ENCODE assay signal across 7 cellular contexts in genomic region chr17:9339482-9339881, GRCh38.
A peak's percentile ranks its signal among the peaks of the same experiment; 100 is the strongest.
DNase-seq lines count a peak whose midpoint lies in the region; ATAC-seq, FAIRE-seq and TF ChIP-seq lines count a peak whose summit lies in the region.
"Not testable (repeated sequence)": the region's sequence is repeated elsewhere in the genome, so short reads cannot be mapped to it uniquely, and the experiment has no call there.

No MANE protein-coding gene starts in this region.

- intact Hi-C loops in body of pancreas (cut with DNase I); pancreas (cut with DNase I); psoas muscle (cut with DNase I): not testable (repeated sequence)

- H3K9me3 Mint-ChIP-seq in endodermal cell, type B pancreatic cell: not testable (repeated sequence)
- peaks cover 12% of the 10 kb centered on the region for H3K9me3 Mint-ChIP-seq in progenitor cell of endocrine pancreas (ENCODE audit: low read depth)
- peaks cover 19% of the 10 kb centered on the region in 2 donors for H3K9me3 Mint-ChIP-seq in stimulated activated naive B cell treated with anti-CD40 and anti-IgM and Interleukin-4, amounts not matched to agents 10 μg/mL and 1 μg/mL and 100 μg/mL, for 72 hours

- H3K4me3 ChIP-seq in body of pancreas; endodermal cell (ENCODE audit: low read length); pancreas; psoas muscle: not testable (repeated sequence)

- not testable (repeated sequence) for H3K36me3 Mint-ChIP-seq in endodermal cell (ENCODE audit: low read depth); type B pancreatic cell
- H3K36me3 Mint-ChIP-seq in progenitor cell of endocrine pancreas (ENCODE audit: insufficient read depth), result peaks cover 14% of the 10 kb centered on the region
- H3K36me3 Mint-ChIP-seq in stimulated activated naive B cell treated with anti-CD40 and anti-IgM and Interleukin-4, amounts not matched to agents 10 μg/mL and 1 μg/mL and 100 μg/mL, for 72 hours, result peaks cover 17 to 23% of the 10 kb centered on the region in 2 donors

- not testable (repeated sequence) for H3K4me3 Mint-ChIP-seq in endodermal cell; progenitor cell of endocrine pancreas (ENCODE audit: low read depth); stimulated activated naive B cell treated with anti-CD40 and anti-IgM and Interleukin-4, amounts not matched to agents 10 μg/mL and 1 μg/mL and 100 μg/mL, for 72 hours; type B pancreatic cell

- TF ChIP-seq CTCF in body of pancreas (IDR thresholded peaks at IDR 0.05); endodermal cell (conservative IDR thresholded peaks at IDR 0.05); pancreas (IDR thresholded peaks at IDR 0.05); progenitor cell of endocrine pancreas (IDR thresholded peaks at IDR 0.05; ENCODE audit: unreplicated experiment); psoas muscle (IDR thresholded peaks at IDR 0.05); type B pancreatic cell (conservative IDR thresholded peaks at IDR 0.05): not testable (repeated sequence)

- not testable (repeated sequence) for H3K9me3 ChIP-seq in body of pancreas, pancreas, psoas muscle
- peaks cover 24% of the 10 kb centered on the region for H3K9me3 ChIP-seq in endodermal cell (ENCODE audit: control insufficient read depth, low read length)

- not testable (repeated sequence) for H3K27ac Mint-ChIP-seq in endodermal cell
- H3K27ac Mint-ChIP-seq in progenitor cell of endocrine pancreas, result peak overlapping the region; percentile 95
- peak overlapping the region; percentile 20 for H3K27ac Mint-ChIP-seq in stimulated activated naive B cell treated with anti-CD40 and anti-IgM and Interleukin-4, amounts not matched to agents 10 μg/mL and 1 μg/mL and 100 μg/mL, for 72 hours
- peak overlapping the region; percentile 65 for H3K27ac Mint-ChIP-seq in type B pancreatic cell

- H3K27ac ChIP-seq in body of pancreas (peak overlapping the region in 3 of 4 donors; percentile 59 to 71 (median 71)), pancreas (peak overlapping the region in 2 of 4 donors; percentile 22 to 26)
- H3K27ac ChIP-seq in endodermal cell (ENCODE audit: low read depth, low read length); psoas muscle: not testable (repeated sequence)

- H3K36me3 ChIP-seq in body of pancreas (replicated peaks in 1 of 2; ENCODE audit: insufficient read depth in 1 of 2, low read depth in 2 of 2); endodermal cell (ENCODE audit: control insufficient read depth, insufficient read depth, low read length); pancreas; psoas muscle (ENCODE audit: insufficient read depth in 1 of 2, low read depth in 1 of 2): not testable (repeated sequence)

- DNase-seq in body of pancreas (peak in 1 of 4 donors; percentile 41), endodermal cell (peak; percentile 13)
- not testable (repeated sequence) for DNase-seq in pancreas; progenitor cell of endocrine pancreas (ENCODE audit: low spot score, unreplicated experiment); psoas muscle; stimulated activated naive B cell treated with anti-CD40 and anti-IgM and Interleukin-4, amounts not matched to agents 10 μg/mL and 1 μg/mL and 100 μg/mL, for 72 hours; type B pancreatic cell (ENCODE audit: extremely low spot score, unreplicated experiment)

- ATAC-seq in body of pancreas (peak; percentile 45), pancreas (peak; percentile 15 to 54 (median 26)), psoas muscle (peak in 3 of 4 donors; percentile 55 to 72 (median 70))
- not testable (repeated sequence) for ATAC-seq in stimulated activated naive B cell treated with anti-CD40 and anti-IgM and Interleukin-4, amounts not matched to agents 10 μg/mL and 1 μg/mL and 100 μg/mL, for 72 hours (replicated peaks)

- not testable (repeated sequence) for FAIRE-seq in pancreas (lab: Jason Lieb, UNC)

- H3K4me1 Mint-ChIP-seq in endodermal cell, result peaks cover 17% of the 10 kb centered on the region
- peaks cover 24% of the 10 kb centered on the region for H3K4me1 Mint-ChIP-seq in progenitor cell of endocrine pancreas (ENCODE audit: low read depth)
- peaks cover 6 to 12% of the 10 kb centered on the region in 2 donors for H3K4me1 Mint-ChIP-seq in stimulated activated naive B cell treated with anti-CD40 and anti-IgM and Interleukin-4, amounts not matched to agents 10 μg/mL and 1 μg/mL and 100 μg/mL, for 72 hours
- peaks cover 24% of the 10 kb centered on the region for H3K4me1 Mint-ChIP-seq in type B pancreatic cell (ENCODE audit: unreplicated experiment)

- not testable (repeated sequence) for H3K9ac ChIP-seq in endodermal cell (ENCODE audit: extremely low read depth, low read length, poor library complexity, severe bottlenecking)

- H3K4me1 ChIP-seq in body of pancreas (peaks cover 18% of the 10 kb centered on the region), pancreas (peaks cover 10 to 14% (median 12%) of the 10 kb centered on the region in 3 donors)
- not testable (repeated sequence) for H3K4me1 ChIP-seq in endodermal cell (ENCODE audit: control insufficient read depth, insufficient read depth, low read length); psoas muscle

- H3K27me3 Mint-ChIP-seq in endodermal cell (ENCODE audit: insufficient read depth), result peaks cover 16% of the 10 kb centered on the region
- H3K27me3 Mint-ChIP-seq in progenitor cell of endocrine pancreas; stimulated activated naive B cell treated with anti-CD40 and anti-IgM and Interleukin-4, amounts not matched to agents 10 μg/mL and 1 μg/mL and 100 μg/mL, for 72 hours; type B pancreatic cell: not testable (repeated sequence)

- not testable (repeated sequence) for TF ChIP-seq POLR2A in body of pancreas (IDR thresholded peaks at IDR 0.05)

- WGBS in body of pancreas, 2 donors, result 55 to 63% methylated on average over 9 to 10 of the region's 10 CpGs
- 86 to 88% methylated on average over 10 of the region's 10 CpGs for WGBS in endodermal cell (ENCODE audit: insufficient coverage in 1 of 2, insufficient read length in 1 of 2), 2 experiments
- WGBS in pancreas, 2 donors, result 58 to 68% methylated on average over 9 to 10 of the region's 10 CpGs
- 72 to 85% (median 77%) methylated on average over 9 to 10 of the region's 10 CpGs for WGBS in psoas muscle, 3 donors

- H3K27me3 ChIP-seq in body of pancreas; pancreas; psoas muscle (ENCODE audit: insufficient read depth in 3 of 3, low read length in 2 of 3): not testable (repeated sequence)
- peaks cover 15% of the 10 kb centered on the region for H3K27me3 ChIP-seq in endodermal cell (ENCODE audit: control insufficient read depth, insufficient read depth, low read length, poor library complexity, severe bottlenecking)
